Comparison of ENCODE assay signal across 1 cellular context in genomic region chr6:16150098-16150497, GRCh38.
TF ChIP-seq lines count a peak whose summit lies in the region.

No MANE protein-coding gene starts in this region.

TF ChIP-seq in GM23338, 12 proteins besides CTCF, POLR2A, EP300 and RAD21 (continued from another document):
- TF ChIP-seq ETS1 (IDR thresholded peaks at IDR 0.05) (no peak), ZNF462 (CRISPR knock-in tag; IDR thresholded peaks at IDR 0.05) (no peak), ZNF331 (CRISPR knock-in tag; IDR thresholded peaks at IDR 0.05; ENCODE audit: low read depth) (no peak)
